8 cellular contexts compared by ENCODE assay signal in genomic region chr4:184733654-184734524, GRCh38. TPM values are rescaled to one million over a fixed set of nuclear protein-coding genes. Genes with fewer than 3 reads are reported as not detected.
DNase-seq lines count a peak whose midpoint lies in the region; ATAC-seq lines count a peak whose summit lies in the region.

Gene CENPU, minus strand, starts transcription at chr4:184734096. Its CDS starts 34 bp downstream, at chr4:184734062.

- H3K27me3 ChIP-seq in CD8-positive, alpha-beta memory T cell (ENCODE audit: insufficient read depth, low read length, poor library complexity, severe bottlenecking): no peaks in the 10 kb centered on the region
- H3K27me3 ChIP-seq in effector memory CD4-positive, alpha-beta T cell (replicated peaks; ENCODE audit: control insufficient read depth, insufficient read depth, low read length, poor library complexity, severe bottlenecking): no peaks in the 10 kb centered on the region

- peak; percentile 89 to 96 (median 93) for DNase-seq in CD8-positive, alpha-beta memory T cell
- DNase-seq in HS-5 (ENCODE audit: low read depth) (peak; percentile 90), lung microvascular endothelial cell (ENCODE audit: low read depth in 2 of 2) (peak; percentile 99)
- peak; percentile 91 for DNase-seq in NK-92 treated with Interleukin-12 subunit alpha and Interleukin-12 subunit beta, amount 100 ng/mL, for 24 hours (lab: John Stamatoyannopoulos, UW)
- peak; percentile 98 for DNase-seq in activated CD8-positive, alpha-beta memory T cell treated with anti-CD3 and anti-CD28 coated beads for 24 hours
- peak; percentile 92 for DNase-seq in effector memory CD4-positive, alpha-beta T cell
- DNase-seq in stimulated activated CD4-positive, alpha-beta T cell treated with anti-CD3 and anti-CD28 coated beads, TNF-alpha, amount 100 ng/mL, for 48 hours (ENCODE audit: low read depth in 3 of 3): peak; percentile 89 to 93 (median 92)

- H3K4me1 ChIP-seq in CD8-positive, alpha-beta memory T cell (ENCODE audit: insufficient read depth, low read length): peaks cover 6% of the 10 kb centered on the region
- peaks cover 5% of the 10 kb centered on the region for H3K4me1 ChIP-seq in effector memory CD4-positive, alpha-beta T cell (ENCODE audit: control insufficient read depth, insufficient read depth, low read length, poor library complexity, severe bottlenecking)

- peak within 1 kb of the TSS; percentile 86 to 94 (median 92) for H3K4me3 Mint-ChIP-seq in CD8-positive, alpha-beta memory T cell

- CTCF ChIA-PET in CD8-positive, alpha-beta memory T cell (lab: Charles Lee): interaction anchor here (0.8 to 2.7 kb wide), 11 partner anchors 9 to 470 kb away, joined by 3 to 18 read pairs (median 4); partner anchors contain the start of genes CASP3 and PRIMPOL

- H3K27ac ChIP-seq in CD8-positive, alpha-beta memory T cell (ENCODE audit: low read depth, low read length): peak within 1 kb of the TSS; percentile 72
- H3K27ac ChIP-seq in effector memory CD4-positive, alpha-beta T cell (ENCODE audit: insufficient read depth, low read length, poor library complexity, severe bottlenecking): peak within 1 kb of the TSS; percentile 43

- H3K9me3 Mint-ChIP-seq in CD8-positive, alpha-beta memory T cell: no peaks in the 10 kb centered on the region

- H3K36me3 ChIP-seq in CD8-positive, alpha-beta memory T cell (ENCODE audit: insufficient read depth, low read length): no peaks in the 10 kb centered on the region
- H3K36me3 ChIP-seq in effector memory CD4-positive, alpha-beta T cell (ENCODE audit: control insufficient read depth, insufficient read depth, low read length): no peaks in the 10 kb centered on the region

- peak within 1 kb of the TSS; percentile 73 for H3K4me3 ChIP-seq in CD8-positive, alpha-beta memory T cell (ENCODE audit: low read length)
- peak within 1 kb of the TSS; percentile 77 for H3K4me3 ChIP-seq in effector memory CD4-positive, alpha-beta T cell (ENCODE audit: insufficient read depth, low read depth, low read length, poor library complexity, severe bottlenecking)

- H3K4me1 Mint-ChIP-seq in CD8-positive, alpha-beta memory T cell: peaks cover 17 to 29% (median 22%) of the 10 kb centered on the region in 3 donors

- no peaks in the 10 kb centered on the region for H3K9me3 ChIP-seq in CD8-positive, alpha-beta memory T cell (ENCODE audit: low read length)
- no peaks in the 10 kb centered on the region for H3K9me3 ChIP-seq in effector memory CD4-positive, alpha-beta T cell (ENCODE audit: control insufficient read depth, low read length)

- peak within 1 kb of the TSS; percentile 29 to 93 (median 85) for H3K27ac Mint-ChIP-seq in CD8-positive, alpha-beta memory T cell

- H3K27me3 Mint-ChIP-seq in CD8-positive, alpha-beta memory T cell: peaks cover 0 to 2% of the 10 kb centered on the region in 2 donors

- ATAC-seq in GM19468 (IDR thresholded peaks at IDR 0.05; ENCODE audit: extremely low read depth, unreplicated experiment): peak; percentile 92

- POLR2A ChIA-PET in CD8-positive, alpha-beta memory T cell (lab: Charles Lee): interaction anchor here (0.7 to 1.6 kb wide), 11 partner anchors 65 to 1290 kb away, joined by 3 to 17 read pairs (median 4); partner anchors contain the start of genes ACSL1, CASP3, CDKN2AIP and PRIMPOL

- H3K36me3 Mint-ChIP-seq in CD8-positive, alpha-beta memory T cell: peaks cover 0 to 3% (median 0%) of the 10 kb centered on the region in 3 donors

RNA-seq across cellular contexts. Expression of gene CENPU, which starts in this region (rescaled TPM):
- total RNA-seq in CD8-positive, alpha-beta memory T cell: 10 to 100 TPM; 54.5 to 56.9 TPM
- 3.5 TPM for polyA plus RNA-seq in CD8-positive, alpha-beta memory T cell
- 2.4 and 8.1 TPM in 2 replicates for total RNA-seq in lung microvascular endothelial cell

Comparison
In these comparisons a context has a peak if more than half of its experiments do, and no peak if none do; other contexts are left out.
1. Peak in every context shown above with its lines: DNase-seq, ATAC-seq, H3K4me3 ChIP-seq and H3K27ac ChIP-seq.